Comparison of ENCODE assay signal across 1 cellular context in the genomic region with DNA sequence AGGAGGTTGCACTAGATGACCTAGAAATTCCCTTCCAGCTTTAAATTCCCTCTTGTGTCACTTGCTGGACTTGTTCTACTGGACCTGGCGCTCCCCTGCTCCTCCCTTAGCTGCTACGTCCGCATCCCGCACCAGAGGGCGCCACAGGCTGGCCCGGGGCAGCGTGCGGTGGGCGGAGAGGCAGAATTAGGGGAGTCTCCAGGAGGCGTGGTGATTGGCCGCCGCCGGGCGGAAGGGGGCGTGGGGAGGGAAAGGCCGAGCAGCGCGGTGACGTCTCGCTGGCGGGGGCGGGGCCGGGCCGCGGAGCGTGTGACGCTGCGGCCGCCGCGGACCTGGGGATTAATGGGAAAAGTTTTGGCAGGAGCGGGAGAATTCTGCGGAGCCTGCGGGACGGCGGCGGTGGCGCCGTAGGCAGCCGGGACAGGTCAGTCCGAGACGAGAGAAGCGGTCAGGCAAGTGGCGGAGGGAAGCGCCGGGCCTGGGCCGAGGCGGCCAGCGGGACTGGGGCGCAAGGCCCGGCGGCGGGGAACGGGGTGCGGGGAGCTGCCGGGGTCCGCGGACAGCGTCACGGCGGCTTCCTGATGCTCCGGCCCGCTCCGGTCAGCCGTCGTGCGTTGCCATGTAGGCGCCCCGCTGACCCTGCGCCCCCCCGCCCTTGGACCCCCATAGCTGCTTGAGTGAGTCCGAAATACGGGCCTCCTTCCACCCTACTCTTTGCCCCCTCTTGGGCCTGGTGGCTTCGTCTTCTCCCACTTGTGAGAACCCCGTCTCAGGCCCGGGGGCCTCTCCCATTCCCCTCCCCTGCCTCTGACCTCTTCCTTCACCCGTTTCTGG.
TF ChIP-seq lines count a peak whose summit lies in the region.

PPARD (plus strand) TSS at position 301 of the 834 bp plus-strand sequence. CDS start 68,530 bp downstream, outside the sequence.

TF ChIP-seq in HepG2, 621 proteins besides CTCF, POLR2A, EP300 and RAD21 (continued from another document and continues in another):
- 0 out of 2 replicates have a peak, but pooled peaks have one; percentile 8 for TF ChIP-seq HNF4G (IDR thresholded peaks at IDR 0.05; ENCODE audit: borderline replicate concordance, low read depth, low read length)
- TF ChIP-seq HNF4G (CRISPR knock-in tag; IDR thresholded peaks at IDR 0.05; ENCODE audit: borderline replicate concordance, low read depth): peak; percentile 59; the same call in 1 of the 2 replicates
- TF ChIP-seq ZNF3 (CRISPR knock-in tag; IDR thresholded peaks at IDR 0.05): no peak
- TF ChIP-seq ZNF20 (CRISPR knock-in tag; IDR thresholded peaks at IDR 0.05): no peak
- TF ChIP-seq PRDM4 (CRISPR knock-in tag; IDR thresholded peaks at IDR 0.05; ENCODE audit: borderline replicate concordance): no peak
- TF ChIP-seq ZSCAN20 (CRISPR knock-in tag; IDR thresholded peaks at IDR 0.05; ENCODE audit: borderline replicate concordance): no peak
- TF ChIP-seq ZNF790 (CRISPR knock-in tag; IDR thresholded peaks at IDR 0.05; ENCODE audit: borderline replicate concordance): peak; percentile 69; the same call in 1 of the 2 replicates
- no peak for TF ChIP-seq JDP2 (CRISPR knock-in tag; IDR thresholded peaks at IDR 0.05; ENCODE audit: borderline replicate concordance)
- TF ChIP-seq ZBTB3 (CRISPR knock-in tag; IDR thresholded peaks at IDR 0.05; ENCODE audit: borderline replicate concordance, low read depth): no peak
- peak; percentile 89; the same call in 1 of the 2 replicates for TF ChIP-seq ZNF776 (CRISPR knock-in tag; IDR thresholded peaks at IDR 0.05)
- TF ChIP-seq NFIB (CRISPR knock-in tag; IDR thresholded peaks at IDR 0.05; ENCODE audit: borderline replicate concordance): no peak
- peak; percentile 93 to 96 for TF ChIP-seq HMGXB4 (CRISPR knock-in tag; IDR thresholded peaks at IDR 0.05; ENCODE audit: borderline replicate concordance in 1 of 2, low read depth in 1 of 2)
- TF ChIP-seq ZNF496 (CRISPR knock-in tag; IDR thresholded peaks at IDR 0.05; ENCODE audit: insufficient replicate concordance): no peak
- no peak for TF ChIP-seq SNAI1 (CRISPR knock-in tag; IDR thresholded peaks at IDR 0.05; ENCODE audit: borderline replicate concordance)
- no peak for TF ChIP-seq SMYD3 (CRISPR knock-in tag; IDR thresholded peaks at IDR 0.05)
- peak; percentile 53; the same call in 1 of the 2 replicates for TF ChIP-seq ZC3H13 (CRISPR knock-in tag; IDR thresholded peaks at IDR 0.05)
- TF ChIP-seq ZMAT3 (CRISPR knock-in tag; conservative IDR thresholded peaks at IDR 0.05): 0 out of 2 replicates have a peak, but pooled peaks have one; percentile 48
- peak; percentile 97; the same call in 1 of the 2 replicates for TF ChIP-seq REPIN1 (CRISPR knock-in tag; IDR thresholded peaks at IDR 0.05; ENCODE audit: borderline replicate concordance, low read depth)
- no peak for TF ChIP-seq MAF1 (CRISPR knock-in tag; IDR thresholded peaks at IDR 0.05; ENCODE audit: borderline replicate concordance)
- TF ChIP-seq ZNF570 (CRISPR knock-in tag; IDR thresholded peaks at IDR 0.05; ENCODE audit: borderline replicate concordance): no peak
- TF ChIP-seq, protein P1, sequence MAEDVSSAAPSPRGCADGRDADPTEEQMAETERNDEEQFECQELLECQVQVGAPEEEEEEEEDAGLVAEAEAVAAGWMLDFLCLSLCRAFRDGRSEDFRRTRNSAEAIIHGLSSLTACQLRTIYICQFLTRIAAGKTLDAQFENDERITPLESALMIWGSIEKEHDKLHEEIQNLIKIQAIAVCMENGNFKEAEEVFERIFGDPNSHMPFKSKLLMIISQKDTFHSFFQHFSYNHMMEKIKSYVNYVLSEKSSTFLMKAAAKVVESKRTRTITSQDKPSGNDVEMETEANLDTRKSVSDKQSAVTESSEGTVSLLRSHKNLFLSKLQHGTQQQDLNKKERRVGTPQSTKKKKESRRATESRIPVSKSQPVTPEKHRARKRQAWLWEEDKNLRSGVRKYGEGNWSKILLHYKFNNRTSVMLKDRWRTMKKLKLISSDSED (CRISPR knock-in tag; IDR thresholded peaks at IDR 0.05): no peak
- no peak for TF ChIP-seq ADNP (CRISPR knock-in tag; IDR thresholded peaks at IDR 0.05)
- TF ChIP-seq ELF3 (CRISPR knock-in tag; IDR thresholded peaks at IDR 0.05): peak; percentile 63; the same call in 1 of the 2 replicates
- no peak for TF ChIP-seq CC2D1A (CRISPR knock-in tag; IDR thresholded peaks at IDR 0.05)
- TF ChIP-seq, protein P2, sequence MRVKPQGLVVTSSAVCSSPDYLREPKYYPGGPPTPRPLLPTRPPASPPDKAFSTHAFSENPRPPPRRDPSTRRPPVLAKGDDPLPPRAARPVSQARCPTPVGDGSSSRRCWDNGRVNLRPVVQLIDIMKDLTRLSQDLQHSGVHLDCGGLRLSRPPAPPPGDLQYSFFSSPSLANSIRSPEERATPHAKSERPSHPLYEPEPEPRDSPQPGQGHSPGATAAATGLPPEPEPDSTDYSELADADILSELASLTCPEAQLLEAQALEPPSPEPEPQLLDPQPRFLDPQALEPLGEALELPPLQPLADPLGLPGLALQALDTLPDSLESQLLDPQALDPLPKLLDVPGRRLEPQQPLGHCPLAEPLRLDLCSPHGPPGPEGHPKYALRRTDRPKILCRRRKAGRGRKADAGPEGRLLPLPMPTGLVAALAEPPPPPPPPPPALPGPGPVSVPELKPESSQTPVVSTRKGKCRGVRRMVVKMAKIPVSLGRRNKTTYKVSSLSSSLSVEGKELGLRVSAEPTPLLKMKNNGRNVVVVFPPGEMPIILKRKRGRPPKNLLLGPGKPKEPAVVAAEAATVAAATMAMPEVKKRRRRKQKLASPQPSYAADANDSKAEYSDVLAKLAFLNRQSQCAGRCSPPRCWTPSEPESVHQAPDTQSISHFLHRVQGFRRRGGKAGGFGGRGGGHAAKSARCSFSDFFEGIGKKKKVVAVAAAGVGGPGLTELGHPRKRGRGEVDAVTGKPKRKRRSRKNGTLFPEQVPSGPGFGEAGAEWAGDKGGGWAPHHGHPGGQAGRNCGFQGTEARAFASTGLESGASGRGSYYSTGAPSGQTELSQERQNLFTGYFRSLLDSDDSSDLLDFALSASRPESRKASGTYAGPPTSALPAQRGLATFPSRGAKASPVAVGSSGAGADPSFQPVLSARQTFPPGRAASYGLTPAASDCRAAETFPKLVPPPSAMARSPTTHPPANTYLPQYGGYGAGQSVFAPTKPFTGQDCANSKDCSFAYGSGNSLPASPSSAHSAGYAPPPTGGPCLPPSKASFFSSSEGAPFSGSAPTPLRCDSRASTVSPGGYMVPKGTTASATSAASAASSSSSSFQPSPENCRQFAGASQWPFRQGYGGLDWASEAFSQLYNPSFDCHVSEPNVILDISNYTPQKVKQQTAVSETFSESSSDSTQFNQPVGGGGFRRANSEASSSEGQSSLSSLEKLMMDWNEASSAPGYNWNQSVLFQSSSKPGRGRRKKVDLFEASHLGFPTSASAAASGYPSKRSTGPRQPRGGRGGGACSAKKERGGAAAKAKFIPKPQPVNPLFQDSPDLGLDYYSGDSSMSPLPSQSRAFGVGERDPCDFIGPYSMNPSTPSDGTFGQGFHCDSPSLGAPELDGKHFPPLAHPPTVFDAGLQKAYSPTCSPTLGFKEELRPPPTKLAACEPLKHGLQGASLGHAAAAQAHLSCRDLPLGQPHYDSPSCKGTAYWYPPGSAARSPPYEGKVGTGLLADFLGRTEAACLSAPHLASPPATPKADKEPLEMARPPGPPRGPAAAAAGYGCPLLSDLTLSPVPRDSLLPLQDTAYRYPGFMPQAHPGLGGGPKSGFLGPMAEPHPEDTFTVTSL (CRISPR knock-in tag; IDR thresholded peaks at IDR 0.05; ENCODE audit: borderline replicate concordance): no peak; the same call in 1 of the 2 replicates
- TF ChIP-seq CCAR2 (optimal IDR thresholded peaks at IDR 0.05; ENCODE audit: low read depth, low read length): no peak
- TF ChIP-seq FOXK1 (CRISPR knock-in tag; IDR thresholded peaks at IDR 0.05; ENCODE audit: borderline replicate concordance, low read depth): peak; percentile 78; the same call in 1 of the 2 replicates
- TF ChIP-seq NFYC (CRISPR knock-in tag; IDR thresholded peaks at IDR 0.05): peak; percentile 82
- 0 out of 2 replicates have a peak, but pooled peaks have one; percentile 66 for TF ChIP-seq BRF2 (CRISPR knock-in tag; IDR thresholded peaks at IDR 0.05)
- TF ChIP-seq EEA1 (CRISPR knock-in tag; IDR thresholded peaks at IDR 0.05; ENCODE audit: borderline replicate concordance): no peak
- TF ChIP-seq PBX3 (CRISPR knock-in tag; IDR thresholded peaks at IDR 0.05; ENCODE audit: borderline replicate concordance): peak; percentile 22; the same call in 1 of the 2 replicates
- TF ChIP-seq ZKSCAN8 (CRISPR knock-in tag; IDR thresholded peaks at IDR 0.05; ENCODE audit: borderline replicate concordance): peak; percentile 86; the same call in 1 of the 2 replicates
- no peak for TF ChIP-seq NR2C2 (CRISPR knock-in tag; IDR thresholded peaks at IDR 0.05; ENCODE audit: borderline replicate concordance)
- TF ChIP-seq ZNF282 (IDR thresholded peaks at IDR 0.05; ENCODE audit: partially characterized antibody): no peak
- peak; percentile 31; the same call in 1 of the 2 replicates for TF ChIP-seq GABPA (IDR thresholded peaks at IDR 0.05; ENCODE audit: low read depth, low read length)
- TF ChIP-seq GABPA (CRISPR knock-in tag; IDR thresholded peaks at IDR 0.05; ENCODE audit: low read depth): peak; percentile 72
- TF ChIP-seq DRAP1 (CRISPR knock-in tag; IDR thresholded peaks at IDR 0.05): peak; percentile 85
- TF ChIP-seq ZNF414 (CRISPR knock-in tag; IDR thresholded peaks at IDR 0.05): no peak; the same call in 1 of the 2 replicates
- no peak for TF ChIP-seq ELK4 (CRISPR knock-in tag; IDR thresholded peaks at IDR 0.05; ENCODE audit: borderline replicate concordance)
